10 cellular contexts compared by ENCODE assay signal in genomic region chr2:172813314-172813888, GRCh38.
A peak's percentile ranks its signal among the peaks of the same experiment; 100 is the strongest.
DNase-seq lines count a peak whose midpoint lies in the region; ATAC-seq and TF ChIP-seq lines count a peak whose summit lies in the region.
"Had no signal": no experiment of that assay in that cellular context is flagged by ENCODE, and none has a peak within 500 bp of the region (broad histone marks: within the 10 kb centered on the region; RNA-seq: fewer than 3 reads in every experiment).

No MANE protein-coding gene starts in this region.

- H3K9me2 ChIP-seq in GM23338 (ENCODE audit: insufficient read depth): no peaks in the 10 kb centered on the region

- TF ChIP-seq CTCF in GM23338 (conservative IDR thresholded peaks at IDR 0.05; ENCODE audit: low read depth in 2 of 2): peak; percentile 53 to 58
- peak; percentile 69 for TF ChIP-seq CTCF in Panc1 (IDR thresholded peaks at IDR 0.05)
- TF ChIP-seq CTCF in prostate gland (IDR thresholded peaks at IDR 0.05): peak in 3 of 4 experiments; percentile 23 to 60 (median 53)

- H3K4me1 ChIP-seq in GM23338 (ENCODE audit: insufficient read depth): no peaks in the 10 kb centered on the region
- H3K4me1 ChIP-seq in Panc1 (ENCODE audit: control insufficient read depth, insufficient read depth, low read length): no peaks in the 10 kb centered on the region
- no peaks in the 10 kb centered on the region for H3K4me1 ChIP-seq in prostate gland (replicated peaks)
- H3K4me1 ChIP-seq: SJSA1 had no signal

- H3K4me3 ChIP-seq in GM23338: no peak overlapping the region
- no peak overlapping the region for H3K4me3 ChIP-seq in Panc1 (ENCODE audit: low read depth in 2 of 2, low read length in 2 of 2)
- no peak overlapping the region for H3K4me3 ChIP-seq in prostate gland
- H3K4me3 ChIP-seq: SJSA1 had no signal

- intact Hi-C loops in Panc1 (cut with micrococcal nuclease; ENCODE audit: unreplicated experiment) (no loop called here), prostate gland (cut with DNase I) (loop anchor here (5.0 kb wide), 1 partner anchor 49 kb away; no protein-coding TSS in a partner anchor)
- intact Hi-C loops in activated CD4-positive, alpha-beta memory T cell treated with anti-CD3 and anti-CD28 coated beads for 36 hours (cut with micrococcal nuclease): no loop called here

- POLR2A ChIA-PET in Panc1 (lab: Charles Lee): no interaction called here
- POLR2A ChIA-PET in activated CD4-positive, alpha-beta memory T cell treated with anti-CD3 and anti-CD28 coated beads for 36 hours (lab: Charles Lee): no interaction called here

- H3K27me3 Mint-ChIP-seq in GM23338 (ENCODE audit: insufficient read depth, low read depth, poor library complexity): peaks cover 3% of the 10 kb centered on the region
- peaks cover 7% of the 10 kb centered on the region for H3K27me3 Mint-ChIP-seq in activated CD4-positive, alpha-beta memory T cell treated with anti-CD3 and anti-CD28 coated beads for 36 hours
- H3K27me3 Mint-ChIP-seq: activated naive CD8-positive, alpha-beta T cell had no signal

- ATAC-seq in GM23338: peak; percentile 48; the same call in 2 of the 3 replicates
- peak; percentile 87 for ATAC-seq in Panc1
- no peak for ATAC-seq in HG03520 (IDR thresholded peaks at IDR 0.05; ENCODE audit: unreplicated experiment)
- ATAC-seq in HG02884 (IDR thresholded peaks at IDR 0.05; ENCODE audit: unreplicated experiment): no peak

- H3K36me3 ChIP-seq in GM23338 (ENCODE audit: insufficient read depth) (no peaks in the 10 kb centered on the region), Panc1 (ENCODE audit: control insufficient read depth, insufficient read depth, low read length) (no peaks in the 10 kb centered on the region), prostate gland (no peaks in the 10 kb centered on the region)
- H3K36me3 ChIP-seq: SJSA1 had no signal

- H2AFZ ChIP-seq in GM23338: no peak overlapping the region

- no peaks in the 10 kb centered on the region for H4K20me1 ChIP-seq in GM23338 (replicated peaks; ENCODE audit: insufficient read depth)

- H3K9me3 ChIP-seq in Panc1 (ENCODE audit: control insufficient read depth, insufficient read depth, low read depth, low read length) (no peaks in the 10 kb centered on the region), prostate gland (no peaks in the 10 kb centered on the region)
- H3K9me3 ChIP-seq: SJSA1 had no signal

- H3K27ac ChIP-seq in GM23338 (ENCODE audit: low read depth) (no peak overlapping the region), Panc1 (ENCODE audit: low read length) (no peak overlapping the region), prostate gland (no peak overlapping the region)
- H3K27ac ChIP-seq: SJSA1 had no signal

- no peak overlapping the region for H3K4me3 Mint-ChIP-seq in GM23338
- no peak overlapping the region for H3K4me3 Mint-ChIP-seq in activated CD4-positive, alpha-beta memory T cell treated with anti-CD3 and anti-CD28 coated beads for 36 hours
- H3K4me3 Mint-ChIP-seq: activated naive CD8-positive, alpha-beta T cell had no signal

- no peaks in the 10 kb centered on the region; the same call in 2 of the 3 replicates for H3K9me3 Mint-ChIP-seq in GM23338
- no peaks in the 10 kb centered on the region for H3K9me3 Mint-ChIP-seq in activated CD4-positive, alpha-beta memory T cell treated with anti-CD3 and anti-CD28 coated beads for 36 hours

- BruUV-seq in Panc1 (replicated peaks; lab: Mats Ljungman, UMichigan): no TSS peak

- in situ Hi-C loops in Panc1 (cut with HindIII; ENCODE audit: low pct_unique_long_range_greater_than_20kb, low sequenced_read_pairs): loop anchor here (25.0 kb wide), 1 partner anchor 99 kb away; no protein-coding TSS in a partner anchor

- H3K4me2 ChIP-seq in GM23338: no peak overlapping the region

- H3K36me3 Mint-ChIP-seq in GM23338 (ENCODE audit: low read depth): no peaks in the 10 kb centered on the region
- H3K36me3 Mint-ChIP-seq in activated CD4-positive, alpha-beta memory T cell treated with anti-CD3 and anti-CD28 coated beads for 36 hours: no peaks in the 10 kb centered on the region
- H3K36me3 Mint-ChIP-seq: activated naive CD8-positive, alpha-beta T cell had no signal

- peaks cover 3% of the 10 kb centered on the region; the same call in 1 of the 3 replicates for H3K4me1 Mint-ChIP-seq in GM23338
- H3K4me1 Mint-ChIP-seq in activated CD4-positive, alpha-beta memory T cell treated with anti-CD3 and anti-CD28 coated beads for 36 hours (ENCODE audit: low read depth): no peaks in the 10 kb centered on the region

- no peak for TF ChIP-seq POLR2A in prostate gland (IDR thresholded peaks at IDR 0.05)

- no peak overlapping the region for H3K27ac Mint-ChIP-seq in GM23338
- no peak overlapping the region for H3K27ac Mint-ChIP-seq in activated CD4-positive, alpha-beta memory T cell treated with anti-CD3 and anti-CD28 coated beads for 36 hours
- H3K27ac Mint-ChIP-seq: activated naive CD8-positive, alpha-beta T cell had no signal

- WGBS in prostate gland: 41% methylated on average over 4 of the region's 4 CpGs

- H3K27me3 ChIP-seq in GM23338 (ENCODE audit: insufficient read depth) (no peaks in the 10 kb centered on the region), Panc1 (ENCODE audit: control insufficient read depth, insufficient read depth, low read length) (peaks cover 4% of the 10 kb centered on the region; the same call in 1 of the 2 replicates), prostate gland (replicated peaks; ENCODE audit: insufficient read depth) (no peaks in the 10 kb centered on the region)

- peak; percentile 43 for DNase-seq in GM23338 (ENCODE audit: low spot score)
- DNase-seq in Panc1 (ENCODE audit: low read depth, low spot score): no peak
- peak; percentile 62 for DNase-seq in fibroblast of peridontal ligament (ENCODE audit: extremely low read depth)
- DNase-seq in prostate gland (ENCODE audit: low spot score): peak; percentile 14
- no peak for DNase-seq in activated CD4-positive, alpha-beta memory T cell treated with anti-CD3 and anti-CD28 coated beads for 36 hours
- no peak for DNase-seq in NK-92 (lab: John Stamatoyannopoulos, UW; ENCODE audit: unreplicated experiment)

- no peaks in the 10 kb centered on the region for H3F3A ChIP-seq in GM23338 (replicated peaks; ENCODE audit: low read depth)

- H3K79me2 ChIP-seq in GM23338 (replicated peaks; ENCODE audit: insufficient read depth): no peaks in the 10 kb centered on the region

- CTCF ChIA-PET in Panc1 (lab: Charles Lee): interaction anchor here (0.6 to 1.3 kb wide), 8 partner anchors 25 to 323 kb away, joined by 3 to 17 read pairs (median 4); no protein-coding TSS in a partner anchor
- CTCF ChIA-PET in activated CD4-positive, alpha-beta memory T cell treated with anti-CD3 and anti-CD28 coated beads for 36 hours (lab: Charles Lee): interaction anchor here (1.9 kb wide), 1 partner anchor 119 kb away, joined by 8 read pairs; no protein-coding TSS in a partner anchor

TF ChIP-seq in GM23338, 12 proteins besides CTCF, POLR2A, EP300 and RAD21 (continues in another document):
- TF ChIP-seq NANOG (IDR thresholded peaks at IDR 0.05; ENCODE audit: borderline replicate concordance) (no peak), ZNF331 (CRISPR knock-in tag; IDR thresholded peaks at IDR 0.05; ENCODE audit: low read depth) (no peak), CREB1 (CRISPR knock-in tag; IDR thresholded peaks at IDR 0.05; ENCODE audit: low read depth) (no peak), JUNB (IDR thresholded peaks at IDR 0.05; ENCODE audit: unreplicated experiment) (no peak), POLR2AphosphoS5 (IDR thresholded peaks at IDR 0.05; ENCODE audit: low read depth) (no peak), EZH2 (IDR thresholded peaks at IDR 0.05; ENCODE audit: low read depth, unreplicated experiment) (no peak), ZNF114 (CRISPR knock-in tag; IDR thresholded peaks at IDR 0.05) (no peak), EZH2phosphoT487 (IDR thresholded peaks at IDR 0.05; ENCODE audit: unreplicated experiment) (no peak)

Comparison
In these comparisons a context has a peak if more than half of its experiments do, and no peak if none do; other contexts are left out.
1. ATAC-seq: peak in GM23338 (single experiment) and Panc1 (single experiment); none in HG03520 (single experiment) and HG02884 (single experiment).
2. DNase-seq: peak in GM23338 (single experiment), fibroblast of peridontal ligament (single experiment) and prostate gland (single experiment); none in Panc1 (single experiment), activated CD4-positive, alpha-beta memory T cell treated with anti-CD3 and anti-CD28 coated beads for 36 hours (single experiment) and NK-92 (single experiment).
3. Peak in every context shown above with its lines, with median percentiles within 50 percentile points of each other: CTCF ChIP-seq.